21 cellular contexts compared by ENCODE assay signal in genomic region chr5:135087950-135088349, GRCh38. TPM values are rescaled to one million over a fixed set of nuclear protein-coding genes. Genes with fewer than 3 reads are reported as not detected.
DNase-seq lines count a peak whose midpoint lies in the region; ATAC-seq and TF ChIP-seq lines count a peak whose summit lies in the region.
"Had no signal": no experiment of that assay in that cellular context is flagged by ENCODE, and none has a peak within 500 bp of the region (broad histone marks: within the 10 kb centered on the region; RNA-seq: fewer than 3 reads in every experiment).

No MANE protein-coding gene starts in this region.

- peak overlapping the region in 1 of 2 donors; percentile 12 for H3K4me3 Mint-ChIP-seq in CD14-positive monocyte
- no peak overlapping the region for H3K4me3 Mint-ChIP-seq in stimulated activated naive B cell treated with anti-CD40 and anti-IgM and Interleukin-4, amounts not matched to agents 10 μg/mL and 1 μg/mL and 100 μg/mL, for 72 hours
- H3K4me3 Mint-ChIP-seq: B cell; CD4-positive, alpha-beta T cell; CD8-positive, alpha-beta memory T cell had no signal

- H3K9me3 ChIP-seq in RWPE2 (ENCODE audit: severe bottlenecking): no peaks in the 10 kb centered on the region
- H3K9me3 ChIP-seq: BLaER1 had no signal

- TF ChIP-seq CTCF in CD14-positive monocyte (IDR thresholded peaks at IDR 0.05): no peak
- TF ChIP-seq CTCF in RWPE2 (IDR thresholded peaks at IDR 0.05; ENCODE audit: poor library complexity, severe bottlenecking): no peak

- no peaks in the 10 kb centered on the region for H3K36me3 ChIP-seq in RWPE2 (ENCODE audit: low read depth)
- H3K36me3 ChIP-seq: BLaER1 had no signal

- peaks cover 3 to 12% (median 9%) of the 10 kb centered on the region in 3 donors for H3K27me3 Mint-ChIP-seq in CD14-positive monocyte (ENCODE audit: low read depth in 3 of 3)
- peaks cover 34 to 43% of the 10 kb centered on the region in 2 donors for H3K27me3 Mint-ChIP-seq in stimulated activated naive B cell treated with anti-CD40 and anti-IgM and Interleukin-4, amounts not matched to agents 10 μg/mL and 1 μg/mL and 100 μg/mL, for 72 hours

- H3K36me3 Mint-ChIP-seq in CD14-positive monocyte: no peaks in the 10 kb centered on the region
- peaks cover 0 to 2% of the 10 kb centered on the region in 2 donors for H3K36me3 Mint-ChIP-seq in stimulated activated naive B cell treated with anti-CD40 and anti-IgM and Interleukin-4, amounts not matched to agents 10 μg/mL and 1 μg/mL and 100 μg/mL, for 72 hours
- H3K36me3 Mint-ChIP-seq: CD8-positive, alpha-beta memory T cell had no signal

- H3K4me1 ChIP-seq in RWPE2 (ENCODE audit: insufficient read depth, poor library complexity, severe bottlenecking): peaks cover 16% of the 10 kb centered on the region
- H3K4me1 ChIP-seq: BLaER1 had no signal

- intact Hi-C loops in CD14-positive monocyte (cut with micrococcal nuclease): no loop called here
- intact Hi-C loops in posterior vena cava (cut with DNase I): no loop called here

- H3K27ac ChIP-seq in RWPE2 (ENCODE audit: poor library complexity, severe bottlenecking): no peak overlapping the region
- H3K27ac ChIP-seq: 22Rv1, BLaER1, C4-2B had no signal

- no peaks in the 10 kb centered on the region for H3K4me1 Mint-ChIP-seq in CD14-positive monocyte
- no peaks in the 10 kb centered on the region for H3K4me1 Mint-ChIP-seq in stimulated activated naive B cell treated with anti-CD40 and anti-IgM and Interleukin-4, amounts not matched to agents 10 μg/mL and 1 μg/mL and 100 μg/mL, for 72 hours
- H3K4me1 Mint-ChIP-seq: B cell; CD8-positive, alpha-beta memory T cell had no signal

- H3K27me3 ChIP-seq in RWPE2 (ENCODE audit: insufficient read depth, poor library complexity, severe bottlenecking): no peaks in the 10 kb centered on the region
- H3K27me3 ChIP-seq: BLaER1 had no signal

- ATAC-seq in RWPE2 (ENCODE audit: low read depth) (no peak), GM21737 (IDR thresholded peaks at IDR 0.05; ENCODE audit: unreplicated experiment) (no peak)
- ATAC-seq in stimulated activated naive B cell treated with anti-CD40 and anti-IgM and Interleukin-4, amounts not matched to agents 10 μg/mL and 1 μg/mL and 100 μg/mL, for 72 hours (replicated peaks): no peak
- ATAC-seq: GM12878 had no signal

- no peak overlapping the region for H3K27ac Mint-ChIP-seq in CD14-positive monocyte
- H3K27ac Mint-ChIP-seq in stimulated activated naive B cell treated with anti-CD40 and anti-IgM and Interleukin-4, amounts not matched to agents 10 μg/mL and 1 μg/mL and 100 μg/mL, for 72 hours: no peak overlapping the region
- H3K27ac Mint-ChIP-seq: B cell; CD4-positive, alpha-beta T cell had no signal

- DNase-seq in NCI-H146 (lab: John Stamatoyannopoulos, UW): peak; percentile 3
- DNase-seq in NCI-H146 treated with DMSO at 0.1 percent for 48 hours (lab: John Stamatoyannopoulos, UW; ENCODE audit: unreplicated experiment): no peak
- DNase-seq in CD14-positive monocyte (ENCODE audit: low spot score): peak; percentile 37
- peak; percentile 19 for DNase-seq in RWPE2 (ENCODE audit: low spot score)
- peak; percentile 44 for DNase-seq in posterior vena cava (ENCODE audit: low spot score)
- no peak for DNase-seq in stimulated activated naive B cell treated with anti-CD40 and anti-IgM and Interleukin-4, amounts not matched to agents 10 μg/mL and 1 μg/mL and 100 μg/mL, for 72 hours
- DNase-seq in NCI-H748 (lab: John Stamatoyannopoulos, UW; ENCODE audit: unreplicated experiment): no peak
- DNase-seq: CD4-positive, alpha-beta T cell; CD8-positive, alpha-beta memory T cell; DMS 273 treated with DMSO at 0.1 percent for 48 hours; DMS79; EL; GDM1; GOT3; HCEC 1CT had no signal

- peaks cover 0 to 9% (median 3%) of the 10 kb centered on the region in 7 donors for H3K9me3 Mint-ChIP-seq in CD14-positive monocyte
- H3K9me3 Mint-ChIP-seq in stimulated activated naive B cell treated with anti-CD40 and anti-IgM and Interleukin-4, amounts not matched to agents 10 μg/mL and 1 μg/mL and 100 μg/mL, for 72 hours: peaks cover 0 to 8% of the 10 kb centered on the region in 2 donors
- H3K9me3 Mint-ChIP-seq: CD4-positive, alpha-beta T cell had no signal

- H3K4me3 ChIP-seq in RWPE2 (ENCODE audit: severe bottlenecking): no peak overlapping the region
- H3K4me3 ChIP-seq: BLaER1, GM12878 had no signal

RNA-seq across cellular contexts. Expression of gene PITX1, which starts 53.9 kb away (rescaled TPM):
- polyA plus RNA-seq in CD14-positive monocyte: not detected
- total RNA-seq in posterior vena cava: under 1 TPM; 0.81 to 0.97 TPM
- total RNA-seq: B cell; CD4-positive, alpha-beta T cell; CD8-positive, alpha-beta memory T cell had no signal
- polyA plus RNA-seq: CD8-positive, alpha-beta memory T cell had no signal

Comparison
In these comparisons a context has a peak if more than half of its experiments do, and no peak if none do; other contexts are left out.
1. DNase-seq: peak in NCI-H146 (single experiment), CD14-positive monocyte (single experiment), RWPE2 (single experiment) and posterior vena cava (single experiment); none in NCI-H146 treated with DMSO at 0.1 percent for 48 hours (single experiment), stimulated activated naive B cell treated with anti-CD40 and anti-IgM and Interleukin-4, amounts not matched to agents 10 μg/mL and 1 μg/mL and 100 μg/mL, for 72 hours (single experiment) and NCI-H748 (single experiment).